8 cellular contexts compared by ENCODE assay signal in the genomic region with DNA sequence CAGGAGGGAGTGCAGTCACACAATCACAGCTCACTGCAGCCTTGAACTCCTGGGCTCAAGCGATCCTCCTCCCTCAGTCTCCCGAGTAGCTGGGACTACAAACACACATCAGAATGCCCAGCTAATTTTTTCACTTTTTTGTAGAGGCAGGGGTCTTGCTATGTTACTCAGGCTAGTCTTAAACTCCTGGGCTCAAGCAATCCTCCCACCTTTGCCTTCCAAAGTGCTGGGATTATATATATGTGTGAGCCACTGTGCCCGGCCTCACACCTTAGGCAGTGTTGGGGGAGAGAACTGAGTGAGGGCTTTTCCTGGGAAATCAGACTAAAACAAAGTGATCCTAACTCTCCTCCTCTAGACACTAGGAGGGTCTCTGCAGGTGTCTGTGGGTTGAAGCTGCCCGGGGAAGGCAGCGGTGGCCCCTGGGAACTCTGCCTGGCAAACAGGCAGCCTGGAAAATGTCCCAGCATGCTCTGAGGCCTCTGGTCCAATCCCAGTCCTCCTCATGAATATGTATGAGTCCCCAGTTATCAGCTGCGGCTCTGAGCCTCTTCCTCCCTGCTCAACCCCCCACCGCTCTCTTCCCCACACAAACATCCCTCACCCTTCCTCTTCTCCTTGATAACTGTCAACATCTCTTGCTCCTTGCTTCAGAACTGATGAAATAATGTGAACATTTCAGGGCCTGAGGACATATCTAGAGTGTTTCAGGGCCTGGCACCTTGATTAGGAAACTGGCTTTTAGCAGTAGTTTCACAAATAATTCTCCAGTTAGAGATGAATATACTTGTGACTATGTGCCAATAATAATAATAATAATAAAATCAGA. TPM values are rescaled to one million over a fixed set of nuclear protein-coding genes. Genes with fewer than 3 reads are reported as not detected.
DNase-seq lines count a peak whose midpoint lies in the region; ATAC-seq and TF ChIP-seq lines count a peak whose summit lies in the region.

No MANE protein-coding gene starts in this region.

- no peaks in the 10 kb centered on the region for H3K36me3 ChIP-seq in lower lobe of right lung
- no peaks in the 10 kb centered on the region for H3K36me3 ChIP-seq in testis (ENCODE audit: low read depth, missing control alignments)

- intact Hi-C loops in lower lobe of right lung (cut with DNase I) (no loop called here), testis (cut with DNase I; ENCODE audit: low total_unique reads) (no loop called here)

- ATAC-seq in lower lobe of right lung (peak; percentile 86 to 88), HG03469 (IDR thresholded peaks at IDR 0.05; ENCODE audit: unreplicated experiment) (no peak)

- H3K27ac ChIP-seq in lower lobe of right lung (peak overlapping the region; percentile 62), testis (peak overlapping the region; percentile 55 to 67)

- H3K27me3 ChIP-seq in lower lobe of right lung (ENCODE audit: low read depth) (no peaks in the 10 kb centered on the region), testis (no peaks in the 10 kb centered on the region)

- DNase-seq in DMS 273 treated with DMSO at 0.1 percent for 48 hours (lab: John Stamatoyannopoulos, UW) (peak; percentile 57), HuH-7 (ENCODE audit: low spot score) (peak; percentile 79), SHP77 (lab: John Stamatoyannopoulos, UW) (peak; percentile 89 to 93), dermis microvascular lymphatic vessel endothelial cell (ENCODE audit: low read depth in 2 of 2) (peak; percentile 55 to 76), lower lobe of right lung (peak; percentile 62), testis (peak; percentile 85), NCI-H2196 treated with DMSO at 0.1 percent for 48 hours (lab: John Stamatoyannopoulos, UW; ENCODE audit: unreplicated experiment) (no peak)

- no peaks in the 10 kb centered on the region for H3K9me3 ChIP-seq in lower lobe of right lung
- H3K9me3 ChIP-seq in testis, result no peaks in the 10 kb centered on the region

- H3K4me3 ChIP-seq in lower lobe of right lung (peak overlapping the region; percentile 1), testis (no peak overlapping the region)

- 42% methylated on average over 7 of the region's 7 CpGs for WGBS in testis, 2 donors

- TF ChIP-seq CTCF in lower lobe of right lung (IDR thresholded peaks at IDR 0.05) (no peak), testis (IDR thresholded peaks at IDR 0.05) (no peak)

- no peak for TF ChIP-seq POLR2A in testis (IDR thresholded peaks at IDR 0.05)

- H3K4me1 ChIP-seq in lower lobe of right lung (peaks cover 19% of the 10 kb centered on the region), testis (peaks cover 14% of the 10 kb centered on the region)

RNA-seq across cellular contexts. Expression of gene NAA25, which starts 7.9 kb away (rescaled TPM):
- total RNA-seq in dermis microvascular lymphatic vessel endothelial cell (14.2 and 14.4 TPM in 2 replicates), lower lobe of right lung (24.7 TPM), testis (10 to 100 TPM; 28.2 to 31.8 TPM)
- 15.2 TPM for polyA plus RNA-seq in testis (ENCODE audit: insufficient read depth, low read depth, low replicate concordance)

RNA-seq across cellular contexts. Expression of gene TRAFD1, which starts 8.9 kb away (rescaled TPM):
- total RNA-seq in dermis microvascular lymphatic vessel endothelial cell, result 23.7 and 36.4 TPM in 2 replicates
- total RNA-seq in lower lobe of right lung, result 42.5 TPM
- total RNA-seq in testis, result 10 to 100 TPM; 46.6 to 53.6 TPM
- polyA plus RNA-seq in testis (ENCODE audit: insufficient read depth, low read depth, low replicate concordance), result 77.3 TPM
